ENCODE assay signal across 1 cellular context in genomic region chr12:2796187-2796663, GRCh38.
TF ChIP-seq lines count a peak whose summit lies in the region.

No MANE protein-coding gene starts in this region.

TF ChIP-seq in H1, 55 proteins besides CTCF, POLR2A, EP300 and RAD21 (continued from another document):
- TF ChIP-seq, protein P1, sequence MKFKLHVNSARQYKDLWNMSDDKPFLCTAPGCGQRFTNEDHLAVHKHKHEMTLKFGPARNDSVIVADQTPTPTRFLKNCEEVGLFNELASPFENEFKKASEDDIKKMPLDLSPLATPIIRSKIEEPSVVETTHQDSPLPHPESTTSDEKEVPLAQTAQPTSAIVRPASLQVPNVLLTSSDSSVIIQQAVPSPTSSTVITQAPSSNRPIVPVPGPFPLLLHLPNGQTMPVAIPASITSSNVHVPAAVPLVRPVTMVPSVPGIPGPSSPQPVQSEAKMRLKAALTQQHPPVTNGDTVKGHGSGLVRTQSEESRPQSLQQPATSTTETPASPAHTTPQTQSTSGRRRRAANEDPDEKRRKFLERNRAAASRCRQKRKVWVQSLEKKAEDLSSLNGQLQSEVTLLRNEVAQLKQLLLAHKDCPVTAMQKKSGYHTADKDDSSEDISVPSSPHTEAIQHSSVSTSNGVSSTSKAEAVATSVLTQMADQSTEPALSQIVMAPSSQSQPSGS (IDR thresholded peaks at IDR 0.05; ENCODE audit: low read length) = no peak
- TF ChIP-seq JUND (IDR thresholded peaks at IDR 0.05; ENCODE audit: low read length) = no peak
- no peak for TF ChIP-seq KDM4A (IDR thresholded peaks at IDR 0.05; ENCODE audit: low read depth, low read length, severe bottlenecking)
- no peak for TF ChIP-seq CHD2 (IDR thresholded peaks at IDR 0.05; ENCODE audit: low read length)
